In the genomic region with DNA sequence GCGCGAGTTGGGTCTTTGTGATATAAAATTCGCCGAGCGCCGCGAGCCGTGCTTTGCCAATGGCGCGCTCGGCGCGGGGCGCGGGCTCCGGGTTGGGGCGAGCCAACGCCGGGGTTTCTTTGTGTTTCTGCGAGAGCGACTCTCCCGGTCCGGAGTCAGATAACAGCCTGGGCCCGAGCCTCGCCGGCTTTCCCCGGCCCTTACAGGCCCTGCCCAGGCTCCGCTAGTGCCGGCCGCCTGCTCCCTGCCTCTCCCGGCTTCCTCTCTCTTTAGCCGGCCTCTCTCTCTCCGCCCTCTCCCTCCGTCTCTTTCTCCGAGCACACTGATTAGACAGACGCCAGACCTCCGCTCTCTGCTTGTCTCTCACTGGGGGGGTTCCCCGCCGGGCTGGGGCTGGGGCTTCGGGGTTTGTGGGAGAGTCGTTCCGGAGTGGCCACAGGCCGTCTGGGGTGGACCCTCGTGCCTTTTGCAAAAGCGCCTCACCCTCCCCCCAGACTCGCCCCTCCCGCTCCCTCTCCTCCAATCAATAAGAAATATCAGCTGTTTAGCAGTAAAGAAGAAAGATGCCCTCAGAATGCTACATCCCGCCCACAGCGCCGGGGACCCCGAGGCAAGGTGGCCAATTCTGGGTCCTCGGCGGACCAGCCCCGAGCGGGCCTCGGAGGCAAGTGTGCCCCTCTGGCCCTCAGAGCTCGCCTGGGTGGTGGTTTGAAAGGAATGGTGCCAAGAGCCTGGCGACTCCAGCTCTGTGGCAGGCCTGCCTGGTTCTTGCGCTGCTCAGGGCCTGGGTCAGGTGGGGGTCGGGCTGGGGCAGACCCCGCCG, we compare ENCODE assay signal across 9 cellular contexts. TPM values are rescaled to one million over a fixed set of nuclear protein-coding genes. Genes with fewer than 3 reads are reported as not detected.
A peak's percentile ranks its signal among the peaks of the same experiment; 100 is the strongest.
DNase-seq lines count a peak whose midpoint lies in the region; ATAC-seq and TF ChIP-seq lines count a peak whose summit lies in the region.
"Had no signal": no experiment of that assay in that cellular context is flagged by ENCODE, and none has a peak within 500 bp of the region (broad histone marks: within the 10 kb centered on the region; RNA-seq: fewer than 3 reads in every experiment).

No MANE protein-coding gene starts in this region.

- POLR2A ChIA-PET in naive thymus-derived CD8-positive, alpha-beta T cell (lab: Charles Lee), result no interaction called here

- peaks cover 11 to 33% (median 23%) of the 10 kb centered on the region in 4 donors for H3K4me1 Mint-ChIP-seq in naive thymus-derived CD8-positive, alpha-beta T cell

- TF ChIP-seq CTCF in epithelial cell of esophagus (IDR thresholded peaks at IDR 0.05; ENCODE audit: insufficient read depth, low read depth, low read length, missing control alignments), result no peak

- H3K27ac Mint-ChIP-seq in naive thymus-derived CD8-positive, alpha-beta T cell, result no peak overlapping the region

- H3K27me3 Mint-ChIP-seq in naive thymus-derived CD8-positive, alpha-beta T cell, result peaks cover 44 to 89% (median 67%) of the 10 kb centered on the region in 5 donors

- no peak for ATAC-seq in naive thymus-derived CD8-positive, alpha-beta T cell
- no peak for ATAC-seq in GM21390 (IDR thresholded peaks at IDR 0.05; ENCODE audit: unreplicated experiment)

- peaks cover 0 to 37% (median 19%) of the 10 kb centered on the region in 9 donors for H3K9me3 Mint-ChIP-seq in naive thymus-derived CD8-positive, alpha-beta T cell

- peak; percentile 69 to 78 (median 74) for DNase-seq in NCI-H1417 (lab: John Stamatoyannopoulos, UW)
- no peak for DNase-seq in NCI-H1417 treated with DMSO at 0.1 percent for 48 hours (lab: John Stamatoyannopoulos, UW)
- DNase-seq in RKO (ENCODE audit: low spot score), result peak; percentile 32
- DNase-seq in epithelial cell of esophagus (ENCODE audit: low read depth), result peak; percentile 35
- DNase-seq in naive thymus-derived CD8-positive, alpha-beta T cell, result no peak
- no peak for DNase-seq in GM19238 (ENCODE audit: insufficient read length, low spot score)
- DNase-seq in HPDE6-E6E7 (ENCODE audit: extremely low spot score), result no peak

- H3K4me3 Mint-ChIP-seq in naive thymus-derived CD8-positive, alpha-beta T cell, result peak overlapping the region; percentile 52 to 85 (median 66)

- H3K36me3 Mint-ChIP-seq in naive thymus-derived CD8-positive, alpha-beta T cell, result peaks cover 4 to 27% (median 8%) of the 10 kb centered on the region in 3 donors

- H3K4me3 ChIP-seq in epithelial cell of esophagus (ENCODE audit: low read length), result peak overlapping the region; percentile 68
- H3K4me3 ChIP-seq: BLaER1 had no signal

RNA-seq across cellular contexts. Expression of a gene that starts 2.9 kb away (rescaled TPM):
- not detected for total RNA-seq in naive thymus-derived CD8-positive, alpha-beta T cell
- not detected for polyA plus RNA-seq in naive thymus-derived CD8-positive, alpha-beta T cell

Comparison
In these comparisons a context has a peak if more than half of its experiments do, and no peak if none do; other contexts are left out.
1. DNase-seq: peak in NCI-H1417 (3 of 3), RKO (single experiment) and epithelial cell of esophagus (single experiment); none in NCI-H1417 treated with DMSO at 0.1 percent for 48 hours (single experiment), naive thymus-derived CD8-positive, alpha-beta T cell (0 of 10), GM19238 (single experiment) and HPDE6-E6E7 (single experiment).